13 cellular contexts compared by ENCODE assay signal in the genomic region with DNA sequence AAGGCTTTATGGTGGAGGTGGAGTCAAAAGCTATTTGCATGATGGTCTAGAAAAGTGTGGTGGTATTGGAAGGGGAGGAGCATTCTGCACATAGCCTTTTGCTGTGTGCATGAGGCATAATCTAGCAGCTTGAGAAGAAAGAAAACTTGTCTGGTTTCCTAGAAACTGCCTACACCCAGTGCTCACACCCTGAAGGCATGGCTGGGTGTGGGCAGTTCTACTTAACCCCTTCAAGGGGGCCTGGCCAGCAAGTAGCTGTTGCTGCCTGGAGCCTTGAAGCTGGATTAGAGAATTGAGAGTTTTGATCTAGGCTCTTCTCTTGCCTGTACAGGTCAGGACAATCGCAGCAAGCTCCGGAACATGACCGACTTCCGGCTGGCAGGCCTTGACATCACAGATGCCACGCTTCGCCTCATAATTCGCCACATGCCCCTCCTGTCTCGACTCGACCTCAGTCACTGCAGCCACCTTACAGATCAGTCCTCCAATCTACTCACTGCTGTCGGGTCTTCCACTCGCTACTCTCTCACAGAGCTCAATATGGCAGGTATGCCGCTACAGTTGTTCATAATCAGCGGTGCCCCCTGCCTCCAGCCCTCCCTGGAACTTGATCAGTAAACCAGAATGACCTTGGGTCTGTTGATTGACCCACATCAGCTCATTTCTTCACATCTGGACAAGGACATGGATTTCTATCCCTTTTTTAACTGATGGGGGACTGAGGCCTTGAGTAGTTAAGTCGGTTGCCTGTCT. TPM values are rescaled to one million over a fixed set of nuclear protein-coding genes. Genes with fewer than 3 reads are reported as not detected.
DNase-seq lines count a peak whose midpoint lies in the region; ATAC-seq, FAIRE-seq and TF ChIP-seq lines count a peak whose summit lies in the region.
"Had no signal": no experiment of that assay in that cellular context is flagged by ENCODE, and none has a peak within 500 bp of the region (broad histone marks: within the 10 kb centered on the region; RNA-seq: fewer than 3 reads in every experiment).

No MANE protein-coding gene starts in this region.

- TF ChIP-seq EP300 in HepG2 (IDR thresholded peaks at IDR 0.05; ENCODE audit: low read depth in 2 of 2, low read length in 2 of 2) (no peak), HepG2 (CRISPR knock-in tag; IDR thresholded peaks at IDR 0.05; ENCODE audit: borderline replicate concordance) (no peak), K562 (IDR thresholded peaks at IDR 0.05; ENCODE audit: low read length) (no peak)

- H3K4me1 ChIP-seq in HepG2 (ENCODE audit: insufficient read depth, low read length) = peaks cover 64% of the 10 kb centered on the region
- peaks cover 0 to 33% (median 13%) of the 10 kb centered on the region in 4 donors for H3K4me1 ChIP-seq in right lobe of liver
- peaks cover 4 to 16% of the 10 kb centered on the region in 2 experiments; a peak in 2 of 5 replicates for H3K4me1 ChIP-seq in K562 (replicated peaks in 1 of 2; ENCODE audit: control insufficient read depth in 2 of 2, insufficient read depth in 2 of 2, low read length in 2 of 2)
- peaks cover 3 to 23% of the 10 kb centered on the region in 2 donors for H3K4me1 ChIP-seq in left lung
- peaks cover 0 to 32% (median 2%) of the 10 kb centered on the region in 9 donors for H3K4me1 ChIP-seq in heart right ventricle

- ATAC-seq in HepG2 = no peak; the same call in 1 of the 3 replicates
- no peak for ATAC-seq in right lobe of liver
- ATAC-seq in K562 = no peak
- ATAC-seq in left lung = peak; percentile 35
- no peak for ATAC-seq in heart right ventricle

- no TSS peak for BruUV-seq in HepG2 (replicated peaks; lab: Mats Ljungman, UMichigan)
- no TSS peak for BruUV-seq in K562 (replicated peaks; lab: Mats Ljungman, UMichigan)

- intact Hi-C loops in HepG2 (cut with micrococcal nuclease; ENCODE audit: unreplicated experiment) = no loop called here
- intact Hi-C loops in right lobe of liver (cut with DNase I) = no loop called here
- intact Hi-C loops in K562 (cut with micrococcal nuclease) = no loop called here
- intact Hi-C loops in left lung (cut with DNase I) = no loop called here
- intact Hi-C loops in heart right ventricle (cut with DNase I) = no loop called here

- peak overlapping the region; percentile 86 for H3K27ac Mint-ChIP-seq in type B pancreatic cell

- POLR2A ChIA-PET in HepG2 (lab: Yijun Ruan, JAX) = interaction anchor here (1.6 to 2.1 kb wide), 2 partner anchors 14 to 64 kb away, joined by 3 to 14 read pairs; no protein-coding TSS in a partner anchor
- POLR2A ChIA-PET in K562 (lab: Yijun Ruan, JAX) = interaction anchor here (0.5 to 6.8 kb wide), 9 partner anchors 8 to 353 kb away, joined by 3 to 58 read pairs (median 4); no protein-coding TSS in a partner anchor

- H3K4me3 Mint-ChIP-seq in type B pancreatic cell = peak overlapping the region; percentile 71

- H3K9me3 ChIP-seq in HepG2 (ENCODE audit: low read length) (no peaks in the 10 kb centered on the region), right lobe of liver (no peaks in the 10 kb centered on the region), K562 (replicated peaks; ENCODE audit: control insufficient read depth, insufficient read depth, low read depth, low read length) (no peaks in the 10 kb centered on the region), left lung (no peaks in the 10 kb centered on the region), heart right ventricle (no peaks in the 10 kb centered on the region)

- H3K27ac ChIP-seq in HepG2 (ENCODE audit: extremely low read length, insufficient read depth, low read length) (peak overlapping the region; percentile 62), right lobe of liver (no peak overlapping the region), K562 (ENCODE audit: extremely low read depth, low read depth, low read length) (no peak overlapping the region), left lung (no peak overlapping the region), heart right ventricle (no peak overlapping the region)
- H3K27ac ChIP-seq: GM23248 had no signal

- CTCF ChIA-PET in HepG2 (lab: Yijun Ruan, JAX; ENCODE audit: low intra/inter-chr PET ratio, low total read pairs) = no interaction called here
- CTCF ChIA-PET in K562 (lab: Yijun Ruan, JAX; ENCODE audit: low intra/inter-chr PET ratio) = no interaction called here

- H2AFZ ChIP-seq in HepG2 (ENCODE audit: low read length) (no peak overlapping the region), K562 (ENCODE audit: low read depth, low read length) (no peak overlapping the region)
- H2AFZ ChIP-seq: GM23248 had no signal

- DNase-seq in HepG2 (ENCODE audit: low spot score) = no peak
- no peak for DNase-seq in right lobe of liver
- DNase-seq in K562 (ENCODE audit: extremely low read depth in 1 of 4, low spot score in 3 of 4) = no peak
- DNase-seq in left lung = no peak
- DNase-seq in type B pancreatic cell (ENCODE audit: extremely low spot score, unreplicated experiment) = peak; percentile 69
- DNase-seq in activated CD4-positive, CD25-positive, alpha-beta regulatory T cell (lab: John Stamatoyannopoulos, UW) = no peak
- DNase-seq in heart right ventricle = no peak
- no peak for DNase-seq in NCI-H526 treated with DMSO at 0.1 percent for 48 hours (lab: John Stamatoyannopoulos, UW)
- DNase-seq: C1 segment of cervical spinal cord, caudate nucleus, GDM1, GM23248, NCI-H1417 had no signal

- in situ Hi-C loops in HepG2 (cut with HindIII; ENCODE audit: extremely low pct_ligation_motif_present, low pct_unique_long_range_greater_than_20kb) (no loop called here), K562 (cut with MboI) (no loop called here)

- FAIRE-seq in HepG2 (lab: Jason Lieb, UNC) = no peak
- FAIRE-seq in K562 (lab: Jason Lieb, UNC) = no peak

- TF ChIP-seq CTCF in HepG2 (CRISPR knock-in tag; IDR thresholded peaks at IDR 0.05) = no peak
- TF ChIP-seq CTCF in right lobe of liver (IDR thresholded peaks at IDR 0.05) = no peak
- no peak for TF ChIP-seq CTCF in K562 (IDR thresholded peaks at IDR 0.05 in 2 of 3, conservative IDR thresholded peaks at IDR 0.05 in 1 of 3; ENCODE audit: insufficient read depth in 2 of 3, low read depth in 1 of 3, low read length in 3 of 3)
- TF ChIP-seq CTCF in left lung (IDR thresholded peaks at IDR 0.05) = no peak
- no peak for TF ChIP-seq CTCF in type B pancreatic cell (conservative IDR thresholded peaks at IDR 0.05)
- TF ChIP-seq CTCF in heart right ventricle (IDR thresholded peaks at IDR 0.05) = no peak

- no peak overlapping the region for H3K9ac ChIP-seq in HepG2 (ENCODE audit: insufficient read depth, low read depth, low read length)
- H3K9ac ChIP-seq in K562 (ENCODE audit: insufficient read depth in 1 of 2, low read depth in 2 of 2, low read length in 2 of 2) = 0 out of 4 replicates have a peak overlapping the region, but pooled peaks of 1 of the 2 experiments have one; percentile 12
- H3K9ac ChIP-seq: GM23248 had no signal

- H3K27me3 ChIP-seq in HepG2 (ENCODE audit: control insufficient read depth in 1 of 2, insufficient read depth in 2 of 2, low read length in 2 of 2) (no peaks in the 10 kb centered on the region), right lobe of liver (no peaks in the 10 kb centered on the region), K562 (ENCODE audit: control insufficient read depth in 2 of 2, insufficient read depth in 2 of 2, low read length in 2 of 2) (no peaks in the 10 kb centered on the region), left lung (no peaks in the 10 kb centered on the region), heart right ventricle (no peaks in the 10 kb centered on the region)

- H3K4me1 Mint-ChIP-seq in type B pancreatic cell (ENCODE audit: unreplicated experiment) = peaks cover 14% of the 10 kb centered on the region

- H3K4me3 ChIP-seq in HepG2 (replicated peaks in 1 of 3; ENCODE audit: insufficient read depth in 1 of 3, low read depth in 2 of 3, low read length in 3 of 3) (no peak overlapping the region), right lobe of liver (no peak overlapping the region), K562 (no peak overlapping the region), left lung (no peak overlapping the region), heart right ventricle (no peak overlapping the region)
- H3K4me3 ChIP-seq: GM23248 had no signal

- TF ChIP-seq POLR2A in HepG2 (IDR thresholded peaks at IDR 0.05; ENCODE audit: insufficient read depth in 1 of 2, low read depth in 2 of 2, low read length in 2 of 2) (no peak), right lobe of liver (IDR thresholded peaks at IDR 0.05) (no peak), K562 (conservative IDR thresholded peaks at IDR 0.05) (no peak)

- WGBS in HepG2 (ENCODE audit: low lambda C conversion rate) = 95% methylated on average over 14 of the region's 14 CpGs
- 93% methylated on average over 10 of the region's 14 CpGs for WGBS in right lobe of liver (ENCODE audit: insufficient coverage, low coverage, low lambda C conversion rate, missing lambda C conversion rate)
- WGBS in K562 (ENCODE audit: insufficient coverage, low coverage, missing lambda C conversion rate) = 91% methylated on average over 14 of the region's 14 CpGs
- WGBS in heart right ventricle, 2 donors = 92 to 94% methylated on average over 14 of the region's 14 CpGs

- H3K79me2 ChIP-seq in HepG2 (ENCODE audit: insufficient read depth, low read length) (peaks cover 2% of the 10 kb centered on the region), K562 (ENCODE audit: control insufficient read depth, insufficient read depth, low read length) (peaks cover 2% of the 10 kb centered on the region; the same call in 2 of the 3 replicates)

- H3K4me2 ChIP-seq in HepG2 (ENCODE audit: low read depth, low read length) = no peak overlapping the region
- H3K4me2 ChIP-seq in K562 (ENCODE audit: insufficient read depth, low read length) = no peak overlapping the region

- H3K9me1 ChIP-seq in K562 (ENCODE audit: control insufficient read depth, insufficient read depth, low read length) = no peaks in the 10 kb centered on the region

- H3K36me3 Mint-ChIP-seq in type B pancreatic cell = peaks cover 57% of the 10 kb centered on the region

- no peaks in the 10 kb centered on the region for H4K20me1 ChIP-seq in HepG2 (ENCODE audit: insufficient read depth, low read length)
- peaks cover 15% of the 10 kb centered on the region; the same call in 1 of the 2 replicates for H4K20me1 ChIP-seq in K562 (replicated peaks; ENCODE audit: control insufficient read depth, insufficient read depth, low read length)

- TF ChIP-seq RAD21 in HepG2 (CRISPR knock-in tag; IDR thresholded peaks at IDR 0.05) (no peak), K562 (CRISPR knock-in tag; conservative IDR thresholded peaks at IDR 0.05 in 1 of 2, IDR thresholded peaks at IDR 0.05 in 1 of 2) (no peak)

- no peaks in the 10 kb centered on the region for H3K27me3 Mint-ChIP-seq in type B pancreatic cell

- H3K9me3 Mint-ChIP-seq in type B pancreatic cell = no peaks in the 10 kb centered on the region

- H3K36me3 ChIP-seq in HepG2 (replicated peaks in 1 of 2; ENCODE audit: control insufficient read depth in 1 of 2, insufficient read depth in 2 of 2, low read length in 2 of 2) = peaks cover 54 to 70% of the 10 kb centered on the region in 2 experiments
- peaks cover 18 to 67% (median 46%) of the 10 kb centered on the region in 4 donors for H3K36me3 ChIP-seq in right lobe of liver
- H3K36me3 ChIP-seq in K562 (ENCODE audit: control insufficient read depth, insufficient read depth, low read length) = peaks cover 82% of the 10 kb centered on the region
- peaks cover 0 to 85% of the 10 kb centered on the region in 2 donors for H3K36me3 ChIP-seq in left lung
- peaks cover 6 to 91% (median 72%) of the 10 kb centered on the region in 9 donors for H3K36me3 ChIP-seq in heart right ventricle

RNA-seq across cellular contexts. Expression of a gene that starts 12.2 kb away (rescaled TPM):
- 26.3 and 31.3 TPM in 2 replicates for total RNA-seq in HepG2 (2016; rRNA removed; fragmentation: Illumina TruSeq; extraction: Trizol)
- 26.5 and 26.8 TPM in 2 replicates for total RNA-seq in HepG2 (2016; cell fraction: cytosol; rRNA removed; fragmentation: Illumina TruSeq; extraction: Trizol; ENCODE audit: low read depth)
- total RNA-seq in HepG2 (2016; cell fraction: insoluble cytoplasmic fraction; rRNA removed; fragmentation: Illumina TruSeq; extraction: Trizol) = 21.7 and 32.4 TPM in 2 replicates
- 46.5 and 47.3 TPM in 2 replicates for total RNA-seq in HepG2 (2016; cell fraction: membrane; rRNA removed; fragmentation: Illumina TruSeq; extraction: Trizol)
- 25.3 and 29.3 TPM in 2 replicates for total RNA-seq in HepG2 (2016; cell fraction: nucleus; rRNA removed; fragmentation: Illumina TruSeq; extraction: Trizol)
- 42.4 and 66.8 TPM in 2 replicates for polyA plus RNA-seq in HepG2 (2011; rRNA removed)
- polyA plus RNA-seq in HepG2 (2011; cell fraction: cytosol; rRNA removed) = 34.8 and 51.8 TPM in 2 replicates
- polyA plus RNA-seq in HepG2 (2011; cell fraction: nucleus; rRNA removed) = 202 and 278 TPM in 2 replicates
- 39.1 and 39.9 TPM in 2 replicates for polyA plus RNA-seq in HepG2 (2012)
- 19.6 and 21.3 TPM in 2 replicates for polyA plus RNA-seq in HepG2 (2016; cell fraction: cytosol; fragmentation: Illumina TruSeq; extraction: Trizol; ENCODE audit: low read depth)
- polyA plus RNA-seq in HepG2 (2016; cell fraction: insoluble cytoplasmic fraction; fragmentation: Illumina TruSeq; extraction: Trizol; ENCODE audit: low read depth) = 24.6 and 30.4 TPM in 2 replicates
- 34.4 and 41.1 TPM in 2 replicates for polyA plus RNA-seq in HepG2 (2016; cell fraction: membrane; fragmentation: Illumina TruSeq; extraction: Trizol; ENCODE audit: low read depth)
- polyA plus RNA-seq in HepG2 (2016; cell fraction: nucleus; fragmentation: Illumina TruSeq; extraction: Trizol; ENCODE audit: insufficient read depth, low read depth) = 65.6 and 70.5 TPM in 2 replicates
- polyA minus RNA-seq in HepG2 (2011; rRNA and poly(A)+ RNA removed; ENCODE audit: low replicate concordance) = 142 and 187 TPM in 2 replicates
- polyA minus RNA-seq in HepG2 (2011; cell fraction: cytosol; rRNA and poly(A)+ RNA removed) = 39.4 and 40.8 TPM in 2 replicates
- 41.1 and 50.2 TPM in 2 replicates for polyA minus RNA-seq in HepG2 (2011; cell fraction: nucleus; rRNA and poly(A)+ RNA removed)
- total RNA-seq in right lobe of liver = 10 to 100 TPM; 24.5 to 43.9 (median 28.5) TPM
- total RNA-seq in K562 (2011; cell fraction: chromatin; rRNA removed; ENCODE audit: low replicate concordance) = 64.7 and 214 TPM in 2 replicates
- total RNA-seq in K562 (2011; cell fraction: nucleolus; rRNA removed) = 185 and 206 TPM in 2 replicates
- 62.7 and 78.2 TPM in 2 replicates for total RNA-seq in K562 (2011; cell fraction: nucleoplasm; rRNA removed)
- 83.1 and 97.8 TPM in 2 replicates for total RNA-seq in K562 (2014; rRNA removed)
- 27.8 and 41.7 TPM in 2 replicates for total RNA-seq in K562 (2014; rRNA removed; fragmentation: Illumina TruSeq; extraction: Trizol)
- 40.6 and 42.2 TPM in 2 replicates for total RNA-seq in K562 (2015; rRNA removed; fragmentation: Illumina TruSeq; extraction: Trizol)
- total RNA-seq in K562 (2021) = 93.3 and 95.3 TPM in 2 replicates
- polyA plus RNA-seq in K562 (2011; rRNA removed) = 63.4 and 98.5 TPM in 2 replicates
- 70.8 and 122 TPM in 2 replicates for polyA plus RNA-seq in K562 (2011; cell fraction: cytosol; rRNA removed)
- polyA plus RNA-seq in K562 (2011; cell fraction: nucleus; rRNA removed) = 259 and 262 TPM in 2 replicates
- 87.6 and 130 TPM in 2 replicates for polyA plus RNA-seq in K562 (2012)
- polyA plus RNA-seq in K562 (2014; fragmentation: Illumina TruSeq; extraction: Trizol) = 56.5 and 65.3 TPM in 2 replicates
- under 1 TPM; 0.24 to 0.82 TPM for polyA plus RNA-seq in K562 (2014; fragmentation: Nextera tagmentation; extraction: Ambion mirVana)
- 95.8 and 96.0 TPM in 2 replicates for polyA plus RNA-seq in K562 (2014; rRNA removed)
- polyA minus RNA-seq in K562 (2011; rRNA and poly(A)+ RNA removed) = 36.9 and 61.5 TPM in 2 replicates
- polyA minus RNA-seq in K562 (2011; cell fraction: cytosol; rRNA and poly(A)+ RNA removed) = 89.3 and 92.9 TPM in 2 replicates
- polyA minus RNA-seq in K562 (2011; cell fraction: nucleus; rRNA and poly(A)+ RNA removed) = 57.5 and 75.9 TPM in 2 replicates
- 100 to 1,000 TPM in 1 of 2 donors, 10 to 100 TPM in 1; 55.2 to 118 TPM for total RNA-seq in left lung
- total RNA-seq in type B pancreatic cell (ENCODE audit: low replicate concordance) = 53.1 and 62.2 TPM in 2 replicates
- total RNA-seq in heart right ventricle = 10 to 100 TPM; 34.2 to 60.9 (median 44.0) TPM
- polyA plus RNA-seq in heart right ventricle = 10 to 100 TPM; 48.0 to 65.0 TPM

RNA-seq across cellular contexts. Expression of a gene that starts 35.1 kb away (rescaled TPM):
- total RNA-seq in HepG2 (2016; rRNA removed; fragmentation: Illumina TruSeq; extraction: Trizol) (4.8 and 18.6 TPM in 2 replicates), right lobe of liver (10 to 100 TPM in 4 of 6 experiments, 1 to 10 TPM in 2; 7.7 to 14.1 (median 10.4) TPM), K562 (2014; rRNA removed) (28.6 and 30.5 TPM in 2 replicates), K562 (2014; rRNA removed; fragmentation: Illumina TruSeq; extraction: Trizol) (5.3 and 7.9 TPM in 2 replicates), K562 (2015; rRNA removed; fragmentation: Illumina TruSeq; extraction: Trizol) (19.6 and 25.1 TPM in 2 replicates), K562 (2021) (37.3 and 40.9 TPM in 2 replicates), left lung (10 to 100 TPM; 48.0 to 81.2 TPM), type B pancreatic cell (ENCODE audit: low replicate concordance) (70.5 and 80.9 TPM in 2 replicates), heart right ventricle (10 to 100 TPM in 6 of 10 donors, 1 to 10 TPM in 4; 7.9 to 21.0 (median 12.3) TPM)
- total RNA-seq in HepG2 (2016; cell fraction: cytosol; rRNA removed; fragmentation: Illumina TruSeq; extraction: Trizol; ENCODE audit: low read depth) = 27.6 and 29.6 TPM in 2 replicates
- 5.9 and 17.7 TPM in 2 replicates for total RNA-seq in HepG2 (2016; cell fraction: insoluble cytoplasmic fraction; rRNA removed; fragmentation: Illumina TruSeq; extraction: Trizol)
- total RNA-seq in HepG2 (2016; cell fraction: membrane; rRNA removed; fragmentation: Illumina TruSeq; extraction: Trizol) = 13.2 and 14.7 TPM in 2 replicates
- 26.2 and 27.8 TPM in 2 replicates for total RNA-seq in HepG2 (2016; cell fraction: nucleus; rRNA removed; fragmentation: Illumina TruSeq; extraction: Trizol)
- polyA plus RNA-seq in HepG2 (2011; rRNA removed) (27.3 and 35.5 TPM in 2 replicates), K562 (2011; rRNA removed) (22.4 and 36.6 TPM in 2 replicates), K562 (2014; fragmentation: Illumina TruSeq; extraction: Trizol) (15.8 and 20.8 TPM in 2 replicates), K562 (2014; fragmentation: Nextera tagmentation; extraction: Ambion mirVana) (1 to 10 TPM in 1 of 2 experiments, under 1 TPM in 1; 0.94 to 1.9 TPM), K562 (2014; rRNA removed) (38.8 and 40.8 TPM in 2 replicates), heart right ventricle (10 to 100 TPM; 14.2 to 39.4 TPM)
- 14.4 and 20.5 TPM in 2 replicates for polyA plus RNA-seq in HepG2 (2011; cell fraction: cytosol; rRNA removed)
- polyA plus RNA-seq in HepG2 (2011; cell fraction: nucleus; rRNA removed) = 139 and 163 TPM in 2 replicates
- polyA plus RNA-seq in HepG2 (2012) = 9.7 and 17.4 TPM in 2 replicates
- polyA plus RNA-seq in HepG2 (2016; cell fraction: cytosol; fragmentation: Illumina TruSeq; extraction: Trizol; ENCODE audit: low read depth) = 7.4 TPM in 2 replicates
- polyA plus RNA-seq in HepG2 (2016; cell fraction: insoluble cytoplasmic fraction; fragmentation: Illumina TruSeq; extraction: Trizol; ENCODE audit: low read depth) = 5.1 and 7.5 TPM in 2 replicates
- 10.9 and 11.1 TPM in 2 replicates for polyA plus RNA-seq in HepG2 (2016; cell fraction: membrane; fragmentation: Illumina TruSeq; extraction: Trizol; ENCODE audit: low read depth)
- 77.4 and 86.1 TPM in 2 replicates for polyA plus RNA-seq in HepG2 (2016; cell fraction: nucleus; fragmentation: Illumina TruSeq; extraction: Trizol; ENCODE audit: insufficient read depth, low read depth)
- 27.0 and 38.7 TPM in 2 replicates for polyA minus RNA-seq in HepG2 (2011; rRNA and poly(A)+ RNA removed; ENCODE audit: low replicate concordance)
- polyA minus RNA-seq in HepG2 (2011; cell fraction: cytosol; rRNA and poly(A)+ RNA removed) = 4.4 and 7.0 TPM in 2 replicates
- polyA minus RNA-seq in HepG2 (2011; cell fraction: nucleus; rRNA and poly(A)+ RNA removed) = 38.2 and 45.5 TPM in 2 replicates
- 105 and 289 TPM in 2 replicates for total RNA-seq in K562 (2011; cell fraction: chromatin; rRNA removed; ENCODE audit: low replicate concordance)
- 185 and 212 TPM in 2 replicates for total RNA-seq in K562 (2011; cell fraction: nucleolus; rRNA removed)
- 120 and 126 TPM in 2 replicates for total RNA-seq in K562 (2011; cell fraction: nucleoplasm; rRNA removed)
- polyA plus RNA-seq in K562 (2011; cell fraction: cytosol; rRNA removed) = 28.9 and 46.9 TPM in 2 replicates
- polyA plus RNA-seq in K562 (2011; cell fraction: nucleus; rRNA removed) = 147 and 217 TPM in 2 replicates
- 22.5 and 55.8 TPM in 2 replicates for polyA plus RNA-seq in K562 (2012)
- 9.5 and 12.1 TPM in 2 replicates for polyA minus RNA-seq in K562 (2011; rRNA and poly(A)+ RNA removed)
- 10.6 and 13.5 TPM in 2 replicates for polyA minus RNA-seq in K562 (2011; cell fraction: cytosol; rRNA and poly(A)+ RNA removed)
- 54.4 and 59.6 TPM in 2 replicates for polyA minus RNA-seq in K562 (2011; cell fraction: nucleus; rRNA and poly(A)+ RNA removed)

RNA-seq across cellular contexts. Expression of a gene that starts 49.3 kb away (rescaled TPM):
- total RNA-seq in HepG2 (2016; rRNA removed; fragmentation: Illumina TruSeq; extraction: Trizol) (7.5 and 12.4 TPM in 2 replicates), right lobe of liver (10 to 100 TPM; 10.9 to 17.9 (median 14.5) TPM), K562 (2014; rRNA removed) (0.12 and 0.27 TPM in 2 replicates), K562 (2014; rRNA removed; fragmentation: Illumina TruSeq; extraction: Trizol) (not detected in 2 replicates), K562 (2015; rRNA removed; fragmentation: Illumina TruSeq; extraction: Trizol) (0.14 and 0.68 TPM in 2 replicates), K562 (2021) (1.0 and 1.5 TPM in 2 replicates), left lung (10 to 100 TPM; 28.7 to 44.9 TPM), type B pancreatic cell (ENCODE audit: low replicate concordance) (32.0 and 40.9 TPM in 2 replicates), heart right ventricle (10 to 100 TPM; 11.9 to 21.2 (median 15.6) TPM)
- total RNA-seq in HepG2 (2016; cell fraction: cytosol; rRNA removed; fragmentation: Illumina TruSeq; extraction: Trizol; ENCODE audit: low read depth) = 2.6 and 4.3 TPM in 2 replicates
- 5.5 and 11.6 TPM in 2 replicates for total RNA-seq in HepG2 (2016; cell fraction: insoluble cytoplasmic fraction; rRNA removed; fragmentation: Illumina TruSeq; extraction: Trizol)
- total RNA-seq in HepG2 (2016; cell fraction: membrane; rRNA removed; fragmentation: Illumina TruSeq; extraction: Trizol) = 5.3 and 7.4 TPM in 2 replicates
- total RNA-seq in HepG2 (2016; cell fraction: nucleus; rRNA removed; fragmentation: Illumina TruSeq; extraction: Trizol) = 13.3 and 15.7 TPM in 2 replicates
- polyA plus RNA-seq in HepG2 (2011; rRNA removed) (18.6 and 18.8 TPM in 2 replicates), K562 (2011; rRNA removed) (0.07 and 0.88 TPM in 2 replicates), K562 (2014; fragmentation: Illumina TruSeq; extraction: Trizol) (0.19 and 0.24 TPM in 2 replicates), K562 (2014; fragmentation: Nextera tagmentation; extraction: Ambion mirVana) (not detected), K562 (2014; rRNA removed) (0.24 and 0.90 TPM in 2 replicates), heart right ventricle (10 to 100 TPM in 1 of 2 donors, 1 to 10 TPM in 1; 7.8 to 15.5 TPM)
- 5.6 and 8.3 TPM in 2 replicates for polyA plus RNA-seq in HepG2 (2011; cell fraction: cytosol; rRNA removed)
- polyA plus RNA-seq in HepG2 (2011; cell fraction: nucleus; rRNA removed) = 74.8 and 103 TPM in 2 replicates
- polyA plus RNA-seq in HepG2 (2012) = 15.3 and 17.6 TPM in 2 replicates
- 4.4 and 5.1 TPM in 2 replicates for polyA plus RNA-seq in HepG2 (2016; cell fraction: cytosol; fragmentation: Illumina TruSeq; extraction: Trizol; ENCODE audit: low read depth)
- polyA plus RNA-seq in HepG2 (2016; cell fraction: insoluble cytoplasmic fraction; fragmentation: Illumina TruSeq; extraction: Trizol; ENCODE audit: low read depth) = 8.5 and 13.0 TPM in 2 replicates
- polyA plus RNA-seq in HepG2 (2016; cell fraction: membrane; fragmentation: Illumina TruSeq; extraction: Trizol; ENCODE audit: low read depth) = 7.7 and 10.7 TPM in 2 replicates
- polyA plus RNA-seq in HepG2 (2016; cell fraction: nucleus; fragmentation: Illumina TruSeq; extraction: Trizol; ENCODE audit: insufficient read depth, low read depth) = 31.0 and 36.7 TPM in 2 replicates
- 9.3 and 33.1 TPM in 2 replicates for polyA minus RNA-seq in HepG2 (2011; rRNA and poly(A)+ RNA removed; ENCODE audit: low replicate concordance)
- polyA minus RNA-seq in HepG2 (2011; cell fraction: cytosol; rRNA and poly(A)+ RNA removed) = 5.9 and 7.6 TPM in 2 replicates
- polyA minus RNA-seq in HepG2 (2011; cell fraction: nucleus; rRNA and poly(A)+ RNA removed) = 12.7 and 14.4 TPM in 2 replicates
- 1.5 and 6.8 TPM in 2 replicates for total RNA-seq in K562 (2011; cell fraction: chromatin; rRNA removed; ENCODE audit: low replicate concordance)
- total RNA-seq in K562 (2011; cell fraction: nucleolus; rRNA removed) = 2.8 and 3.3 TPM in 2 replicates
- total RNA-seq in K562 (2011; cell fraction: nucleoplasm; rRNA removed) = 0.92 and 1.3 TPM in 2 replicates
- polyA plus RNA-seq in K562 (2011; cell fraction: cytosol; rRNA removed) = 0.12 and 0.39 TPM in 2 replicates
- 1.3 and 3.4 TPM in 2 replicates for polyA plus RNA-seq in K562 (2011; cell fraction: nucleus; rRNA removed)
- 1.3 and 1.4 TPM in 2 replicates for polyA plus RNA-seq in K562 (2012)
- polyA minus RNA-seq in K562 (2011; rRNA and poly(A)+ RNA removed) = 0.09 TPM in 1 of 2 replicates, not detected in the other
- polyA minus RNA-seq in K562 (2011; cell fraction: cytosol; rRNA and poly(A)+ RNA removed) = 0.48 TPM in 1 of 2 replicates, not detected in the other
- 0.89 and 1.5 TPM in 2 replicates for polyA minus RNA-seq in K562 (2011; cell fraction: nucleus; rRNA and poly(A)+ RNA removed)
